Comparison of ENCODE assay signal across 1 cellular context in genomic region chr18:74289946-74290478, GRCh38.
TF ChIP-seq lines count a peak whose summit lies in the region.

No MANE protein-coding gene starts in this region.

TF ChIP-seq in H1, 55 proteins besides CTCF, POLR2A, EP300 and RAD21:
- TF ChIP-seq MAX (IDR thresholded peaks at IDR 0.05), result no peak
- no peak for TF ChIP-seq SUZ12 (IDR thresholded peaks at IDR 0.05; ENCODE audit: low read length)
- no peak for TF ChIP-seq EZH2 (IDR thresholded peaks at IDR 0.05; ENCODE audit: low read depth, low read length, severe bottlenecking)
- no peak for TF ChIP-seq SAP30 (IDR thresholded peaks at IDR 0.05; ENCODE audit: insufficient read depth, insufficient replicate concordance, low read length)
- TF ChIP-seq YY1 (IDR thresholded peaks at IDR 0.05; ENCODE audit: low read depth, low read length), result no peak
